Comparison of ENCODE assay signal across 8 cellular contexts in genomic region chr2:105271393-105272045, GRCh38. TPM values are rescaled to one million over a fixed set of nuclear protein-coding genes. Genes with fewer than 3 reads are reported as not detected.
"Had no signal": no experiment of that assay in that cellular context is flagged by ENCODE, and none has a peak within 500 bp of the region (broad histone marks: within the 10 kb centered on the region; RNA-seq: fewer than 3 reads in every experiment).

No MANE protein-coding gene starts in this region.

- H3K4me2 ChIP-seq: GM23338 had no signal

- ATAC-seq: GM23338 had no signal

- FAIRE-seq: H1, H54, HTR-8/SVneo had no signal

- DNase-seq: H9, HCEC 1CT had no signal

- H3K9me3 Mint-ChIP-seq: GM23338, H9, IgD-negative memory B cell had no signal

- H3K4me1 Mint-ChIP-seq: GM23338, H9, IgD-negative memory B cell had no signal

- H3K4me3 ChIP-seq: GM23338 had no signal

- H3K27ac Mint-ChIP-seq: GM23338, H9, IgD-negative memory B cell had no signal

- H3K27me3 Mint-ChIP-seq: IgD-negative memory B cell had no signal

- H2AFZ ChIP-seq: GM23338 had no signal

- H3K4me3 Mint-ChIP-seq: GM23338, H9, IgD-negative memory B cell had no signal

RNA-seq across cellular contexts. Expression of gene GPR45, which starts 30.0 kb away (rescaled TPM):
- total RNA-seq: H1, H9, HT-29 had no signal
- polyA plus RNA-seq: IgD-negative memory B cell had no signal
